ENCODE assay signal across 19 cellular contexts in the genomic region with DNA sequence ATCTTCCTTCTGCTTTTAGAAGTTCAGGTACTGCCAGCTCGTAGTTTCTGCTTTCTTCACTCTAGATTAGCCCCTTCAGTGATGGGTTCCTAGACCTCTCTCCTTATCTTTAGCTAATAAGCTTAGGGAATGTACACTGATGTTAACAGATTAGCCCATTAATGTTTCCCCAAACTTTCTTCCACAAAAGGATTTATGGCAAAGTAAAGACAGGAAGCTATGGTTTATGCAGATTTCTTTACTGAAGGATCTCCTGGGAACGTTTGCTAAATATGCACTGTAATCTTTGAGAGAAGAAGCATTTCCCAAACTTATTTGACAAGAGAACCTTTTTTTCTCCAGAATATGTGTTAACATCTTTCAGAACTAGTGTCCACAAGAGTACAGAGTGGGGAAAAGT. TPM values are rescaled to one million over a fixed set of nuclear protein-coding genes. Genes with fewer than 3 reads are reported as not detected.
DNase-seq lines count a peak whose midpoint lies in the region; ATAC-seq and TF ChIP-seq lines count a peak whose summit lies in the region.
"Had no signal": no experiment of that assay in that cellular context is flagged by ENCODE, and none has a peak within 500 bp of the region (broad histone marks: within the 10 kb centered on the region; RNA-seq: fewer than 3 reads in every experiment).

No MANE protein-coding gene starts in this region.

- no peak overlapping the region for H2BK15ac ChIP-seq in IMR-90 (ENCODE audit: low read depth, low read length)
- H2BK15ac ChIP-seq in mesendoderm (replicated peaks; ENCODE audit: low read depth), result no peak overlapping the region

- H3K18ac ChIP-seq in IMR-90 (ENCODE audit: low read depth, low read length) (no peak overlapping the region), mesendoderm (ENCODE audit: low read length) (no peak overlapping the region)

- H3K27ac ChIP-seq in DND-41 (ENCODE audit: low read length) (no peak overlapping the region), IMR-90 (ENCODE audit: insufficient read depth, low read length) (no peak overlapping the region), mesendoderm (ENCODE audit: low read depth, low read length) (no peak overlapping the region)
- H3K27ac ChIP-seq: thoracic aorta had no signal

- H4K91ac ChIP-seq in IMR-90 (ENCODE audit: insufficient read depth, low read depth, low read length), result no peak overlapping the region

- no TSS peak for BruUV-seq in IMR-90 (replicated peaks; lab: Mats Ljungman, UMichigan)

- H2AK5ac ChIP-seq in IMR-90 (ENCODE audit: low read depth, low read length) (no peak overlapping the region), mesendoderm (ENCODE audit: low read length) (no peak overlapping the region)

- H3K27me3 ChIP-seq in DND-41 (ENCODE audit: insufficient read depth, low read length, poor library complexity) (no peaks in the 10 kb centered on the region), IMR-90 (ENCODE audit: control insufficient read depth, insufficient read depth, low read length) (no peaks in the 10 kb centered on the region), adipocyte (replicated peaks; ENCODE audit: control insufficient read depth, insufficient read depth, low read length) (no peaks in the 10 kb centered on the region), mesendoderm (ENCODE audit: insufficient read depth, low read length, poor library complexity) (no peaks in the 10 kb centered on the region)
- H3K27me3 ChIP-seq: BE2C had no signal

- no peak overlapping the region for H2BK5ac ChIP-seq in IMR-90 (ENCODE audit: low read depth, low read length, poor library complexity, severe bottlenecking)
- no peak overlapping the region for H2BK5ac ChIP-seq in mesendoderm (ENCODE audit: low read length)

- H2AFZ ChIP-seq in DND-41 (ENCODE audit: low read depth, low read length), result no peak overlapping the region
- H2AFZ ChIP-seq in IMR-90 (replicated peaks; ENCODE audit: low read length, poor library complexity), result no peak overlapping the region

- no peaks in the 10 kb centered on the region for H3K9me1 ChIP-seq in IMR-90 (ENCODE audit: insufficient read depth, low read length)

- H2BK120ac ChIP-seq in IMR-90 (ENCODE audit: low read depth, low read length) (no peak overlapping the region), mesendoderm (ENCODE audit: low read depth, low read length) (no peak overlapping the region)

- peaks cover 38% of the 10 kb centered on the region for H3K4me1 ChIP-seq in DND-41 (ENCODE audit: insufficient read depth, low read length)
- peaks cover 5% of the 10 kb centered on the region; the same call in 1 of the 2 replicates for H3K4me1 ChIP-seq in IMR-90 (ENCODE audit: control insufficient read depth, insufficient read depth, low read length)
- peaks cover 35% of the 10 kb centered on the region for H3K4me1 ChIP-seq in adipocyte (ENCODE audit: control insufficient read depth, insufficient read depth, low read length)
- peaks cover 2% of the 10 kb centered on the region for H3K4me1 ChIP-seq in mesendoderm (ENCODE audit: control insufficient read depth, low read depth, low read length)

- TF ChIP-seq POLR2A in IMR-90 (IDR thresholded peaks at IDR 0.05; ENCODE audit: low read depth, low read length), result no peak

- no peak overlapping the region for H3K14ac ChIP-seq in IMR-90 (replicated peaks; ENCODE audit: low read depth, low read length)

- no peak overlapping the region for H2BK20ac ChIP-seq in IMR-90 (ENCODE audit: low read depth, low read length)

- POLR2A ChIA-PET in IMR-90 (lab: Charles Lee; ENCODE audit: unreplicated experiment), result interaction anchor here (0.7 kb wide), 1 partner anchor 16 kb away, joined by 3 read pairs; no protein-coding TSS in a partner anchor

- CTCF ChIA-PET in IMR-90 (lab: Yijun Ruan, JAX), result interaction anchor here (1.2 kb wide), 1 partner anchor 20 kb away, joined by 3 read pairs; a partner anchor contains a TSS

- H3K79me2 ChIP-seq in DND-41 (ENCODE audit: insufficient read depth, low read length) (peaks cover 91% of the 10 kb centered on the region), mesendoderm (ENCODE audit: control insufficient read depth, insufficient read depth, low read length) (peaks cover 25% of the 10 kb centered on the region)

- H3K4ac ChIP-seq in IMR-90 (ENCODE audit: low read depth, low read length) (no peak overlapping the region), mesendoderm (ENCODE audit: low read depth, low read length) (no peak overlapping the region)

- no peak overlapping the region for H3K9ac ChIP-seq in DND-41 (ENCODE audit: low read depth, low read length)
- H3K9ac ChIP-seq in IMR-90 (ENCODE audit: low read depth, low read length), result no peak overlapping the region
- peak overlapping the region; percentile 27 for H3K9ac ChIP-seq in adipocyte (ENCODE audit: low read length)
- no peak overlapping the region for H3K9ac ChIP-seq in mesendoderm (ENCODE audit: low read length)

- H4K5ac ChIP-seq in IMR-90 (ENCODE audit: low read depth, low read length), result no peak overlapping the region
- H4K5ac ChIP-seq in mesendoderm (ENCODE audit: low read length), result no peak overlapping the region

- H3K79me1 ChIP-seq in IMR-90 (ENCODE audit: low read depth in 1 of 2, low read length in 2 of 2), result peaks cover 6 to 49% of the 10 kb centered on the region in 2 experiments
- no peaks in the 10 kb centered on the region for H3K79me1 ChIP-seq in mesendoderm (ENCODE audit: low read length)

- TF ChIP-seq CTCF in DND-41 (IDR thresholded peaks at IDR 0.05; ENCODE audit: borderline replicate concordance, extremely low read depth, low read length, poor library complexity, severe bottlenecking) (no peak), IMR-90 (conservative IDR thresholded peaks at IDR 0.05; ENCODE audit: low read depth, low read length) (no peak)

- in situ Hi-C loops in IMR-90 (cut with MboI; ENCODE audit: low sequenced_read_pairs), result no loop called here

- intact Hi-C loops in IMR-90 (cut with micrococcal nuclease), result no loop called here

- H3K56ac ChIP-seq in IMR-90 (ENCODE audit: extremely low read depth, insufficient read depth, low read length) (no peak overlapping the region), mesendoderm (ENCODE audit: low read length) (no peak overlapping the region)

- H3K9me3 ChIP-seq in DND-41 (ENCODE audit: insufficient read depth, low read length, severe bottlenecking) (no peaks in the 10 kb centered on the region), IMR-90 (ENCODE audit: control insufficient read depth, insufficient read depth, low read length) (no peaks in the 10 kb centered on the region), adipocyte (ENCODE audit: control insufficient read depth, low read length) (no peaks in the 10 kb centered on the region)
- H3K9me3 ChIP-seq: BE2C, thoracic aorta had no signal

- no peak for TF ChIP-seq RAD21 in IMR-90 (IDR thresholded peaks at IDR 0.05; ENCODE audit: low read length)

- H3K36me3 ChIP-seq in DND-41 (ENCODE audit: insufficient read depth, low read length) (peaks cover 37% of the 10 kb centered on the region), IMR-90 (ENCODE audit: control insufficient read depth, insufficient read depth, low read length) (peaks cover 4% of the 10 kb centered on the region; the same call in 1 of the 2 replicates), adipocyte (ENCODE audit: control insufficient read depth, insufficient read depth, low read length, severe bottlenecking) (peaks cover 13% of the 10 kb centered on the region), mesendoderm (ENCODE audit: control insufficient read depth, insufficient read depth, low read length) (no peaks in the 10 kb centered on the region)

- ATAC-seq in DND-41 (ENCODE audit: insufficient read depth, low read depth) (no peak), IMR-90 (ENCODE audit: low read depth) (no peak), GM18511 (IDR thresholded peaks at IDR 0.05; ENCODE audit: unreplicated experiment) (no peak)
- ATAC-seq: left cardiac atrium, Right ventricle myocardium inferior had no signal

- no peak for DNase-seq in DND-41
- DNase-seq in IMR-90, result no peak
- DNase-seq in adipocyte (ENCODE audit: low read depth), result no peak
- peak; percentile 36 for DNase-seq in mesendoderm
- DNase-seq in activated naive CD4-positive, alpha-beta T cell (lab: John Stamatoyannopoulos, UW), result no peak
- no peak for DNase-seq in T1000 (lab: John Stamatoyannopoulos, UW)
- DNase-seq: aorta, BE2C, GDM1, hypothalamus, left cardiac atrium, midbrain, MM.1S, NCI-H1694, NCI-H226, T-helper 2 cell had no signal

- H3K23ac ChIP-seq in IMR-90 (ENCODE audit: low read depth, low read length) (peak overlapping the region; percentile 7; the same call in 1 of the 2 replicates), mesendoderm (ENCODE audit: low read length) (no peak overlapping the region)

- H4K8ac ChIP-seq in IMR-90 (ENCODE audit: low read depth in 2 of 2, low read length in 2 of 2) (no peak overlapping the region), mesendoderm (ENCODE audit: low read depth, low read length) (no peak overlapping the region)

- dilution Hi-C loops in IMR-90 (cut with HindIII; ENCODE audit: low sequenced_read_pairs, unreplicated experiment), result no loop called here

- H3K4me2 ChIP-seq in DND-41 (ENCODE audit: insufficient read depth, low read length) (peak overlapping the region; percentile 27; the same call in 1 of the 2 replicates), IMR-90 (ENCODE audit: low read depth, low read length) (0 out of 2 replicates have a peak overlapping the region, but pooled peaks have one; percentile 32), mesendoderm (ENCODE audit: low read length) (no peak overlapping the region)

- no CpG with 5 or more reads among the region's 2 CpGs for WGBS in IMR-90 (ENCODE audit: extremely low coverage in 2 of 2, insufficient read length in 1 of 2), 2 experiments
- WGBS in mesendoderm (ENCODE audit: extremely low coverage, insufficient coverage, low lambda C conversion rate), result no CpG with 5 or more reads among the region's 2 CpGs

- H4K20me1 ChIP-seq in DND-41 (ENCODE audit: insufficient read depth, low read length), result peaks cover 19% of the 10 kb centered on the region; the same call in 1 of the 2 replicates
- H4K20me1 ChIP-seq in IMR-90 (ENCODE audit: insufficient read depth, low read length), result peaks cover 7% of the 10 kb centered on the region; the same call in 1 of the 2 replicates

- no peak overlapping the region for H2AK9ac ChIP-seq in IMR-90 (replicated peaks; ENCODE audit: low read depth, low read length, poor library complexity)

- H3K4me3 ChIP-seq in DND-41 (ENCODE audit: low read depth in 1 of 2, low read length in 2 of 2) (no peak overlapping the region), IMR-90 (ENCODE audit: insufficient read depth, low read depth, low read length) (no peak overlapping the region), adipocyte (ENCODE audit: low read length) (no peak overlapping the region), mesendoderm (ENCODE audit: low read length) (no peak overlapping the region)
- H3K4me3 ChIP-seq: thoracic aorta had no signal

RNA-seq across cellular contexts. Expression of a gene that starts 4.2 kb away (rescaled TPM):
- total RNA-seq in IMR-90 (2012; rRNA removed), result 12.7 and 21.7 TPM in 2 replicates
- 3.3 and 4.6 TPM in 2 replicates for polyA plus RNA-seq in IMR-90 (2012; rRNA removed)
- polyA plus RNA-seq in IMR-90 (2012; cell fraction: cytosol; rRNA removed), result 0.64 and 0.76 TPM in 2 replicates
- polyA plus RNA-seq in IMR-90 (2012; cell fraction: nucleus; rRNA removed; ENCODE audit: low replicate concordance), result 0.88 and 4.1 TPM in 2 replicates
- 10.3 TPM for polyA plus RNA-seq in mesendoderm (2013, experiment 1 of 2)
- 10.3 TPM for polyA plus RNA-seq in mesendoderm (2013, experiment 2 of 2)

RNA-seq across cellular contexts. Expression of a gene that starts 4.3 kb away (rescaled TPM):
- total RNA-seq in IMR-90 (2012; rRNA removed), result 13.1 and 17.5 TPM in 2 replicates
- 3.7 and 4.4 TPM in 2 replicates for polyA plus RNA-seq in IMR-90 (2012; rRNA removed)
- 0.48 and 0.61 TPM in 2 replicates for polyA plus RNA-seq in IMR-90 (2012; cell fraction: cytosol; rRNA removed)
- 0.27 and 1.9 TPM in 2 replicates for polyA plus RNA-seq in IMR-90 (2012; cell fraction: nucleus; rRNA removed; ENCODE audit: low replicate concordance)
- polyA plus RNA-seq in mesendoderm (2013, experiment 1 of 2), result 23.4 TPM
- 22.4 TPM for polyA plus RNA-seq in mesendoderm (2013, experiment 2 of 2)

RNA-seq across cellular contexts. Expression of a gene that starts 20.3 kb away (rescaled TPM):
- total RNA-seq in IMR-90 (2012; rRNA removed), result 37.2 and 44.8 TPM in 2 replicates
- 168 and 201 TPM in 2 replicates for polyA plus RNA-seq in IMR-90 (2012; rRNA removed)
- polyA plus RNA-seq in IMR-90 (2012; cell fraction: cytosol; rRNA removed), result 131 and 180 TPM in 2 replicates
- 51.1 and 80.0 TPM in 2 replicates for polyA plus RNA-seq in IMR-90 (2012; cell fraction: nucleus; rRNA removed; ENCODE audit: low replicate concordance)
- polyA plus RNA-seq in mesendoderm (2013, experiment 1 of 2), result 148 TPM
- polyA plus RNA-seq in mesendoderm (2013, experiment 2 of 2), result 159 TPM
